In the genomic region with DNA sequence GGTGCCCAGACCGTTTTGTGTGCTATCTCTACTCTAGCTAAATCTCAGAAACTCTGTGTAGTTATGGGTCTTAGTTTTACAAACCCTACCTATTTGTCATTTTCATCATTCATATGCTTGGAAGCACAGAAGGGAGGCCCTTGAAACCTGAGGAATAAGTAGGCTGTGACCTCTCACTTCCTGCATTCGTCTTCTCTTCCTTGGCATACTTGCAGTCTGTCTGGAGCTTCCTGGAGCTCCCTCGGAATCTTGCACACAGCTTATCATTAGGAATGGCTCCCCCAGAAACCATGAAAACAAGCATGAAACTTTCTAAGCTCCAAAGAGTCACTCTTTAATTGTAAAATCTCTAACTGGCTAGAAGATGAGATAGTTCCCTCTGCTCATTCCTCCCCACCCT, we compare ENCODE assay signal across 19 cellular contexts.
"Had no signal": no experiment of that assay in that cellular context is flagged by ENCODE, and none has a peak within 500 bp of the region (broad histone marks: within the 10 kb centered on the region; RNA-seq: fewer than 3 reads in every experiment).

No MANE protein-coding gene starts in this region.

- H3K4me3 ChIP-seq: coronary artery, lower lobe of right lung, tibial nerve, vagina had no signal

- ATAC-seq: activated CD4-positive, CD25-positive, alpha-beta regulatory T cell treated with anti-CD3 and anti-CD28 coated beads, Interleukin-2, amount 50 U/mL, for 24 hours; naive thymus-derived CD4-positive, alpha-beta T cell had no signal

- H3K4me1 ChIP-seq: lower lobe of right lung, tibial nerve, vagina had no signal

- H3K9me3 Mint-ChIP-seq: activated naive CD4-positive, alpha-beta T cell treated with anti-CD3 and anti-CD28 coated beads for 36 hours had no signal

- H3K27ac ChIP-seq: coronary artery, lower lobe of right lung, tibial nerve, vagina had no signal

- H3K27me3 ChIP-seq: tibial nerve, vagina had no signal

- H3K4me1 Mint-ChIP-seq: immature natural killer cell; naive thymus-derived CD4-positive, alpha-beta T cell had no signal

- H3K36me3 ChIP-seq: lower lobe of right lung, tibial nerve, vagina had no signal

- H3K27me3 Mint-ChIP-seq: naive thymus-derived CD4-positive, alpha-beta T cell had no signal

- H3K27ac Mint-ChIP-seq: activated naive CD4-positive, alpha-beta T cell treated with anti-CD3 and anti-CD28 coated beads for 36 hours; activated T-helper 2 cell treated with anti-CD3 and anti-CD28 coated beads, Interferon-gamma antibody, Interleukin-2, Interleukin-4, amounts not matched to agents 10 μg/mL and 5 μg/mL and 100 μg/mL, durations not matched to agents 14 hours and 24 hours and 36 hours; immature natural killer cell; naive thymus-derived CD4-positive, alpha-beta T cell had no signal

- H3K4me3 Mint-ChIP-seq: activated naive CD4-positive, alpha-beta T cell treated with anti-CD3 and anti-CD28 coated beads for 36 hours; immature natural killer cell; naive thymus-derived CD4-positive, alpha-beta T cell had no signal

- DNase-seq: activated CD4-positive, alpha-beta T cell treated with anti-CD3 and anti-CD28 coated beads, Interleukin-2, amount 50 U/mL, for 4 hours; activated naive CD4-positive, alpha-beta T cell treated with anti-CD3 and anti-CD28 coated beads for 36 hours; central memory CD4-positive, alpha-beta T cell; effector CD4-positive, alpha-beta T cell; foreskin melanocyte; head of caudate nucleus; immature natural killer cell; lower lobe of right lung; naive thymus-derived CD4-positive, alpha-beta T cell; occipital lobe; stimulated activated CD4-positive, alpha-beta T cell treated with anti-CD3 and anti-CD28 coated beads, Interleukin-15, amount 100 ng/mL, for 24 hours; stimulated activated CD4-positive, alpha-beta T cell treated with anti-CD3 and anti-CD28 coated beads, Interleukin-4, amount 100 ng/mL, for 24 hours; stimulated activated naive CD4-positive, alpha-beta T cell treated with Interleukin-2 at 50 U/mL for 16 hours; T-helper 9 cell had no signal

- H3K36me3 Mint-ChIP-seq: immature natural killer cell; naive thymus-derived CD4-positive, alpha-beta T cell had no signal

- H3K9me3 ChIP-seq: lower lobe of right lung, tibial nerve, vagina had no signal
